ENCODE assay signal across 1 cellular context in the genomic region with DNA sequence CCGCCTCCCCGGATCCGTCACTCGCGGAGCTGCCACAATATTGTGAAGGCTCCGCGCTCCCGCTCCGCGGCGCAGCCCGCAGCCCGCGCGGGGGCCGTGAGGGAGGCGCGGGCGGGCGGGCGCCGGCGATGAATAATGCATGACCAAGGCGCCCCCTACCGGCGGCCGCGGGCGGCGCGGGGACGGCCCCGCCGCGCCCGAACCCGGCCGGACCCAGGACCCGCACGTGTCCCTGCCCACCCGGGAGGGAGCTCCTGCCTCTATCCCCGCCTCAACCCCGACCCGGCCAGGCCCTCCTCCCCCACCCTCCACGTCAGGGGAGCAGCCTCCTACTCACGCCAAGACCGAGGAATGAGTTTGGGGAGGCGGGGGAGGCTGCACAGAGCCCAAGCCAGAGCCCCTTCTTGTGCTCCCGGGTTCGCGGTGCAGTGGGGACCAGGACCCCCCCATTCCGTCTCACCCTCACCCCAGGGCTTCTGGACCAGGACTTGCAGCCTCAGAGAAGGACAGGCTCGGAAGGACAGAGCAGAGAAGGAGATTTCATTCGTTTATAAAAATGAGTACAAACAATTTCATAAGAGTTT.
TF ChIP-seq lines count a peak whose summit lies in the region.

No MANE protein-coding gene starts in this region.

TF ChIP-seq in K562, 482 proteins besides CTCF, POLR2A, EP300 and RAD21 (continued from another document and continues in another):
- TF ChIP-seq STAT5B (CRISPR knock-in tag; IDR thresholded peaks at IDR 0.05) (no peak), MCM2 (IDR thresholded peaks at IDR 0.05; ENCODE audit: low read depth) (no peak), ETV1 (tag; conservative IDR thresholded peaks at IDR 0.05; ENCODE audit: low read depth) (no peak), MAFG (tag; conservative IDR thresholded peaks at IDR 0.05) (no peak), CREM (IDR thresholded peaks at IDR 0.05; ENCODE audit: low read depth) (0 out of 2 replicates have a peak, but pooled peaks have one; percentile 12), ZNF436 (CRISPR knock-in tag; IDR thresholded peaks at IDR 0.05) (no peak), ARHGAP35 (IDR thresholded peaks at IDR 0.05; ENCODE audit: partially characterized antibody) (no peak), MIER1 (IDR thresholded peaks at IDR 0.05; ENCODE audit: low read depth) (no peak), ZNF695 (CRISPR knock-in tag; IDR thresholded peaks at IDR 0.05) (no peak), ZNF140 (CRISPR knock-in tag; IDR thresholded peaks at IDR 0.05) (no peak), GTF2E2 (tag; IDR thresholded peaks at IDR 0.05) (no peak), TAF7 (tag; IDR thresholded peaks at IDR 0.05) (no peak), STAG1 (CRISPR knock-in tag; IDR thresholded peaks at IDR 0.05; ENCODE audit: borderline replicate concordance) (peak; percentile 32; the same call in 1 of the 2 replicates), ZNF146 (CRISPR knock-in tag; IDR thresholded peaks at IDR 0.05; ENCODE audit: unreplicated experiment) (no peak), ZFP36 (IDR thresholded peaks at IDR 0.05; ENCODE audit: low read depth, low read length, partially characterized antibody) (no peak), ZKSCAN8 (CRISPR knock-in tag; IDR thresholded peaks at IDR 0.05) (no peak), SREBF2 (CRISPR knock-in tag; IDR thresholded peaks at IDR 0.05) (no peak), NUFIP1 (IDR thresholded peaks at IDR 0.05; ENCODE audit: partially characterized antibody) (no peak), SMAD2 (IDR thresholded peaks at IDR 0.05; ENCODE audit: low read depth, low read length) (no peak), MAZ (CRISPR knock-in tag; conservative IDR thresholded peaks at IDR 0.05 in 1 of 2, IDR thresholded peaks at IDR 0.05 in 1 of 2) (peak in 1 of 2 experiments; percentile 33; a peak in 1 of 4 replicates), ZNF77 (CRISPR knock-in tag; IDR thresholded peaks at IDR 0.05) (no peak), ZNF165 (CRISPR knock-in tag; IDR thresholded peaks at IDR 0.05; ENCODE audit: borderline replicate concordance) (no peak), NR2C1 (IDR thresholded peaks at IDR 0.05) (no peak), NR2C1 (tag; IDR thresholded peaks at IDR 0.05) (no peak), SRSF9 (IDR thresholded peaks at IDR 0.05; ENCODE audit: borderline replicate concordance, low read depth, low read length) (no peak), ZNF184 (CRISPR knock-in tag; IDR thresholded peaks at IDR 0.05) (no peak), CREBBP (IDR thresholded peaks at IDR 0.05; ENCODE audit: low read depth, low read length) (no peak), HDAC2 (IDR thresholded peaks at IDR 0.05) (no peak), ZNF133 (CRISPR knock-in tag; IDR thresholded peaks at IDR 0.05) (no peak), SRSF1 (IDR thresholded peaks at IDR 0.05; ENCODE audit: low read depth, low read length) (no peak), RHOXF2B (CRISPR knock-in tag; conservative IDR thresholded peaks at IDR 0.05) (no peak), SMARCA4 (IDR thresholded peaks at IDR 0.05) (no peak), NCOA2 (IDR thresholded peaks at IDR 0.05; ENCODE audit: partially characterized antibody in 2 of 2) (no peak), POLR2AphosphoS5 (IDR thresholded peaks at IDR 0.05; ENCODE audit: control insufficient read depth, insufficient read depth, low read depth, low read length) (no peak), ZNF217 (CRISPR knock-in tag; IDR thresholded peaks at IDR 0.05) (no peak)
- TF ChIP-seq, protein P1, sequence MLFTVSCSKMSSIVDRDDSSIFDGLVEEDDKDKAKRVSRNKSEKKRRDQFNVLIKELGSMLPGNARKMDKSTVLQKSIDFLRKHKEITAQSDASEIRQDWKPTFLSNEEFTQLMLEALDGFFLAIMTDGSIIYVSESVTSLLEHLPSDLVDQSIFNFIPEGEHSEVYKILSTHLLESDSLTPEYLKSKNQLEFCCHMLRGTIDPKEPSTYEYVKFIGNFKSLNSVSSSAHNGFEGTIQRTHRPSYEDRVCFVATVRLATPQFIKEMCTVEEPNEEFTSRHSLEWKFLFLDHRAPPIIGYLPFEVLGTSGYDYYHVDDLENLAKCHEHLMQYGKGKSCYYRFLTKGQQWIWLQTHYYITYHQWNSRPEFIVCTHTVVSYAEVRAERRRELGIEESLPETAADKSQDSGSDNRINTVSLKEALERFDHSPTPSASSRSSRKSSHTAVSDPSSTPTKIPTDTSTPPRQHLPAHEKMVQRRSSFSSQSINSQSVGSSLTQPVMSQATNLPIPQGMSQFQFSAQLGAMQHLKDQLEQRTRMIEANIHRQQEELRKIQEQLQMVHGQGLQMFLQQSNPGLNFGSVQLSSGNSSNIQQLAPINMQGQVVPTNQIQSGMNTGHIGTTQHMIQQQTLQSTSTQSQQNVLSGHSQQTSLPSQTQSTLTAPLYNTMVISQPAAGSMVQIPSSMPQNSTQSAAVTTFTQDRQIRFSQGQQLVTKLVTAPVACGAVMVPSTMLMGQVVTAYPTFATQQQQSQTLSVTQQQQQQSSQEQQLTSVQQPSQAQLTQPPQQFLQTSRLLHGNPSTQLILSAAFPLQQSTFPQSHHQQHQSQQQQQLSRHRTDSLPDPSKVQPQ (CRISPR knock-in tag; IDR thresholded peaks at IDR 0.05; ENCODE audit: borderline replicate concordance), result no peak
- TF ChIP-seq, protein P2, sequence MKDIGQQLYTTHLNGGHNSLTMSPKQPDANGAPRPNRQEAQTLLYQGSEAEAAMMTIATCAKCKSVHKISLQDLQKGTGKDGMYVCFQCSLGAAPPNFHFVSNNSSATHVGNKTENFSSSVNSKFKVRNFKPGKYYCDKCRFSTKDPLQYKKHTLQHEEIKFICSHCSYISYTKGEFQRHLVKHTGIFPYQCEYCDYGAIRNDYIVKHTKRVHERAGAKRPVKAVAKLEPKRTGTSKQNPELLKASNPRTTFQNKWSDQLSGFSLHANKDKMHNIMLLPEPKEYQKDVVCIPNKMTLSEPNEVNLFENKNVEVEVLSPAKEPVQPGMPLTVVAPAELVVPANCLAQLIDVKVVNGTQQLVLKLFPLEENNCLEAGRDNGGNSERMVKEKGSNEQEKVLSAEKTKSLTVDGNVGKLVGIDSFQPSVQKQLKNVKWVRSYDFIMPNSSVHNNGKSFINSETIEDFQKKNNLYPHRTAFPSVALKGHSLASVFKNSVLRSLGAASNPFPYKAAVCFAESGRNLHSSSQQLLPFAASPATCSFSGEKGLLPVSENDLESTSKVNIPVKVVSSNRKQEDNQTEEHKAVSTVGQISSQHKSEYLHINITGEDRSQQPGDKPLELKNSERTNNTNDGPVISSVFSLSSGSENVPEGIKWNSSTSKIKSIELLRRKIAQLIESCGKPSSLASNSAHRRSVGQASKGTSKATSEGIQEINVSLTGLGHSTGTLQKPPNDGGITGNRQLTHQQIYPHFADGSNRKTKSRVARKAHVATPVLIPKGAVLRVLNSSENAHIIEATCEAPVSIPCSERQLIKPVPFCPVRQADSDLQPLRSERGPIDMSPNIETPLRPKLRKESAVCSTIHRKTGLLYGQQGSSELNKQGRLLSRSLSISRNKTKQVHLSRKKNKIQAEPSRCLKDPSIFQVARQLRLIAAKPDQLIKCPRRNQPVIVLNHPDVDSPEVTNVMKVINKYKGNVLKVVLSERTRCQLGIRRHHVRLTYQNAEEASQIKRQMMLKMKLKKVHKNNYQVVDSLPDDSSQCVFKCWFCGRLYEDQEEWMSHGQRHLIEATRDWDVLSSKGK (CRISPR knock-in tag; IDR thresholded peaks at IDR 0.05), result no peak
- TF ChIP-seq, protein P3, sequence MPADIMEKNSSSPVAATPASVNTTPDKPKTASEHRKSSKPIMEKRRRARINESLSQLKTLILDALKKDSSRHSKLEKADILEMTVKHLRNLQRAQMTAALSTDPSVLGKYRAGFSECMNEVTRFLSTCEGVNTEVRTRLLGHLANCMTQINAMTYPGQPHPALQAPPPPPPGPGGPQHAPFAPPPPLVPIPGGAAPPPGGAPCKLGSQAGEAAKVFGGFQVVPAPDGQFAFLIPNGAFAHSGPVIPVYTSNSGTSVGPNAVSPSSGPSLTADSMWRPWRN (IDR thresholded peaks at IDR 0.05; ENCODE audit: low read depth), result no peak
- TF ChIP-seq, protein P4, sequence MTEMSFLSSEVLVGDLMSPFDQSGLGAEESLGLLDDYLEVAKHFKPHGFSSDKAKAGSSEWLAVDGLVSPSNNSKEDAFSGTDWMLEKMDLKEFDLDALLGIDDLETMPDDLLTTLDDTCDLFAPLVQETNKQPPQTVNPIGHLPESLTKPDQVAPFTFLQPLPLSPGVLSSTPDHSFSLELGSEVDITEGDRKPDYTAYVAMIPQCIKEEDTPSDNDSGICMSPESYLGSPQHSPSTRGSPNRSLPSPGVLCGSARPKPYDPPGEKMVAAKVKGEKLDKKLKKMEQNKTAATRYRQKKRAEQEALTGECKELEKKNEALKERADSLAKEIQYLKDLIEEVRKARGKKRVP (CRISPR knock-in tag; IDR thresholded peaks at IDR 0.05), result no peak
- TF ChIP-seq, protein P5, sequence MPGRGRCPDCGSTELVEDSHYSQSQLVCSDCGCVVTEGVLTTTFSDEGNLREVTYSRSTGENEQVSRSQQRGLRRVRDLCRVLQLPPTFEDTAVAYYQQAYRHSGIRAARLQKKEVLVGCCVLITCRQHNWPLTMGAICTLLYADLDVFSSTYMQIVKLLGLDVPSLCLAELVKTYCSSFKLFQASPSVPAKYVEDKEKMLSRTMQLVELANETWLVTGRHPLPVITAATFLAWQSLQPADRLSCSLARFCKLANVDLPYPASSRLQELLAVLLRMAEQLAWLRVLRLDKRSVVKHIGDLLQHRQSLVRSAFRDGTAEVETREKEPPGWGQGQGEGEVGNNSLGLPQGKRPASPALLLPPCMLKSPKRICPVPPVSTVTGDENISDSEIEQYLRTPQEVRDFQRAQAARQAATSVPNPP (IDR thresholded peaks at IDR 0.05; ENCODE audit: borderline replicate concordance, insufficient read depth, insufficient read length), result no peak
- TF ChIP-seq, protein P6, sequence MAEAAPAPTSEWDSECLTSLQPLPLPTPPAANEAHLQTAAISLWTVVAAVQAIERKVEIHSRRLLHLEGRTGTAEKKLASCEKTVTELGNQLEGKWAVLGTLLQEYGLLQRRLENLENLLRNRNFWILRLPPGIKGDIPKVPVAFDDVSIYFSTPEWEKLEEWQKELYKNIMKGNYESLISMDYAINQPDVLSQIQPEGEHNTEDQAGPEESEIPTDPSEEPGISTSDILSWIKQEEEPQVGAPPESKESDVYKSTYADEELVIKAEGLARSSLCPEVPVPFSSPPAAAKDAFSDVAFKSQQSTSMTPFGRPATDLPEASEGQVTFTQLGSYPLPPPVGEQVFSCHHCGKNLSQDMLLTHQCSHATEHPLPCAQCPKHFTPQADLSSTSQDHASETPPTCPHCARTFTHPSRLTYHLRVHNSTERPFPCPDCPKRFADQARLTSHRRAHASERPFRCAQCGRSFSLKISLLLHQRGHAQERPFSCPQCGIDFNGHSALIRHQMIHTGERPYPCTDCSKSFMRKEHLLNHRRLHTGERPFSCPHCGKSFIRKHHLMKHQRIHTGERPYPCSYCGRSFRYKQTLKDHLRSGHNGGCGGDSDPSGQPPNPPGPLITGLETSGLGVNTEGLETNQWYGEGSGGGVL (CRISPR knock-in tag; IDR thresholded peaks at IDR 0.05), result no peak
- TF ChIP-seq, protein P7, sequence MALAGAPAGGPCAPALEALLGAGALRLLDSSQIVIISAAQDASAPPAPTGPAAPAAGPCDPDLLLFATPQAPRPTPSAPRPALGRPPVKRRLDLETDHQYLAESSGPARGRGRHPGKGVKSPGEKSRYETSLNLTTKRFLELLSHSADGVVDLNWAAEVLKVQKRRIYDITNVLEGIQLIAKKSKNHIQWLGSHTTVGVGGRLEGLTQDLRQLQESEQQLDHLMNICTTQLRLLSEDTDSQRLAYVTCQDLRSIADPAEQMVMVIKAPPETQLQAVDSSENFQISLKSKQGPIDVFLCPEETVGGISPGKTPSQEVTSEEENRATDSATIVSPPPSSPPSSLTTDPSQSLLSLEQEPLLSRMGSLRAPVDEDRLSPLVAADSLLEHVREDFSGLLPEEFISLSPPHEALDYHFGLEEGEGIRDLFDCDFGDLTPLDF (CRISPR knock-in tag; IDR thresholded peaks at IDR 0.05), result no peak
- TF ChIP-seq, protein P8, sequence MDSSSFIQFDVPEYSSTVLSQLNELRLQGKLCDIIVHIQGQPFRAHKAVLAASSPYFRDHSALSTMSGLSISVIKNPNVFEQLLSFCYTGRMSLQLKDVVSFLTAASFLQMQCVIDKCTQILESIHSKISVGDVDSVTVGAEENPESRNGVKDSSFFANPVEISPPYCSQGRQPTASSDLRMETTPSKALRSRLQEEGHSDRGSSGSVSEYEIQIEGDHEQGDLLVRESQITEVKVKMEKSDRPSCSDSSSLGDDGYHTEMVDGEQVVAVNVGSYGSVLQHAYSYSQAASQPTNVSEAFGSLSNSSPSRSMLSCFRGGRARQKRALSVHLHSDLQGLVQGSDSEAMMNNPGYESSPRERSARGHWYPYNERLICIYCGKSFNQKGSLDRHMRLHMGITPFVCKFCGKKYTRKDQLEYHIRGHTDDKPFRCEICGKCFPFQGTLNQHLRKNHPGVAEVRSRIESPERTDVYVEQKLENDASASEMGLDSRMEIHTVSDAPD (CRISPR knock-in tag; IDR thresholded peaks at IDR 0.05), result no peak
- TF ChIP-seq, protein P9, sequence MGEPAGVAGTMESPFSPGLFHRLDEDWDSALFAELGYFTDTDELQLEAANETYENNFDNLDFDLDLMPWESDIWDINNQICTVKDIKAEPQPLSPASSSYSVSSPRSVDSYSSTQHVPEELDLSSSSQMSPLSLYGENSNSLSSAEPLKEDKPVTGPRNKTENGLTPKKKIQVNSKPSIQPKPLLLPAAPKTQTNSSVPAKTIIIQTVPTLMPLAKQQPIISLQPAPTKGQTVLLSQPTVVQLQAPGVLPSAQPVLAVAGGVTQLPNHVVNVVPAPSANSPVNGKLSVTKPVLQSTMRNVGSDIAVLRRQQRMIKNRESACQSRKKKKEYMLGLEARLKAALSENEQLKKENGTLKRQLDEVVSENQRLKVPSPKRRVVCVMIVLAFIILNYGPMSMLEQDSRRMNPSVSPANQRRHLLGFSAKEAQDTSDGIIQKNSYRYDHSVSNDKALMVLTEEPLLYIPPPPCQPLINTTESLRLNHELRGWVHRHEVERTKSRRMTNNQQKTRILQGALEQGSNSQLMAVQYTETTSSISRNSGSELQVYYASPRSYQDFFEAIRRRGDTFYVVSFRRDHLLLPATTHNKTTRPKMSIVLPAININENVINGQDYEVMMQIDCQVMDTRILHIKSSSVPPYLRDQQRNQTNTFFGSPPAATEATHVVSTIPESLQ (CRISPR knock-in tag; IDR thresholded peaks at IDR 0.05), result no peak
- TF ChIP-seq, protein P10, sequence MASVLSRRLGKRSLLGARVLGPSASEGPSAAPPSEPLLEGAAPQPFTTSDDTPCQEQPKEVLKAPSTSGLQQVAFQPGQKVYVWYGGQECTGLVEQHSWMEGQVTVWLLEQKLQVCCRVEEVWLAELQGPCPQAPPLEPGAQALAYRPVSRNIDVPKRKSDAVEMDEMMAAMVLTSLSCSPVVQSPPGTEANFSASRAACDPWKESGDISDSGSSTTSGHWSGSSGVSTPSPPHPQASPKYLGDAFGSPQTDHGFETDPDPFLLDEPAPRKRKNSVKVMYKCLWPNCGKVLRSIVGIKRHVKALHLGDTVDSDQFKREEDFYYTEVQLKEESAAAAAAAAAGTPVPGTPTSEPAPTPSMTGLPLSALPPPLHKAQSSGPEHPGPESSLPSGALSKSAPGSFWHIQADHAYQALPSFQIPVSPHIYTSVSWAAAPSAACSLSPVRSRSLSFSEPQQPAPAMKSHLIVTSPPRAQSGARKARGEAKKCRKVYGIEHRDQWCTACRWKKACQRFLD (CRISPR knock-in tag; IDR thresholded peaks at IDR 0.05), result no peak
- TF ChIP-seq, protein P11, sequence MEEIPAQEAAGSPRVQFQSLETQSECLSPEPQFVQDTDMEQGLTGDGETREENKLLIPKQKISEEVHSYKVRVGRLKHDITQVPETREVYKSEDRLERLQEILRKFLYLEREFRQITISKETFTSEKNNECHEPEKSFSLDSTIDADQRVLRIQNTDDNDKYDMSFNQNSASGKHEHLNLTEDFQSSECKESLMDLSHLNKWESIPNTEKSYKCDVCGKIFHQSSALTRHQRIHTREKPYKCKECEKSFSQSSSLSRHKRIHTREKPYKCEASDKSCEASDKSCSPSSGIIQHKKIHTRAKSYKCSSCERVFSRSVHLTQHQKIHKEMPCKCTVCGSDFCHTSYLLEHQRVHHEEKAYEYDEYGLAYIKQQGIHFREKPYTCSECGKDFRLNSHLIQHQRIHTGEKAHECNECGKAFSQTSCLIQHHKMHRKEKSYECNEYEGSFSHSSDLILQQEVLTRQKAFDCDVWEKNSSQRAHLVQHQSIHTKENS (CRISPR knock-in tag; IDR thresholded peaks at IDR 0.05), result no peak
